In genomic region chr2:139031722-139032121, GRCh38 we compare ENCODE assay signal across 8 cellular contexts.
DNase-seq lines count a peak whose midpoint lies in the region; ATAC-seq, FAIRE-seq and TF ChIP-seq lines count a peak whose summit lies in the region.

No MANE protein-coding gene starts in this region.

- H3K9me2 ChIP-seq in MM.1S (replicated peaks; ENCODE audit: insufficient read depth, low read length): no peaks in the 10 kb centered on the region

- H3K79me1 ChIP-seq in H1 (ENCODE audit: low read depth, low read length): no peaks in the 10 kb centered on the region

- TF ChIP-seq CTCF in MM.1S (IDR thresholded peaks at IDR 0.05; ENCODE audit: low read length) (peak; percentile 35), H1 (IDR thresholded peaks at IDR 0.05; ENCODE audit: control extremely low read depth in 1 of 3, insufficient read depth in 1 of 3, low read depth in 1 of 3, low read length in 3 of 3) (peak; percentile 26 to 43 (median 33); a peak in 3 of 4 replicates)

- H4K8ac ChIP-seq in H1 (ENCODE audit: extremely low read depth, insufficient read depth, low read length): peak overlapping the region; percentile 45; the same call in 1 of the 2 replicates

- H3K18ac ChIP-seq in H1 (ENCODE audit: extremely low read depth, low read length): no peak overlapping the region

- H2BK120ac ChIP-seq in H1 (replicated peaks; ENCODE audit: low read depth, low read length): no peak overlapping the region

- H3K27me3 ChIP-seq in MM.1S (replicated peaks; ENCODE audit: insufficient read depth, low read length) (no peaks in the 10 kb centered on the region), H1 (replicated peaks in 1 of 4; ENCODE audit: control insufficient read depth in 3 of 4, extremely low read depth in 1 of 4, insufficient read depth in 3 of 4, low read length in 3 of 4) (no peaks in the 10 kb centered on the region)

- H3K56ac ChIP-seq in H1 (replicated peaks; ENCODE audit: insufficient read length, low read depth, low read length): no peak overlapping the region

- no peak overlapping the region for H2BK15ac ChIP-seq in H1 (ENCODE audit: low read length)

- no peak overlapping the region for H2BK5ac ChIP-seq in H1 (ENCODE audit: low read depth, low read length)

- H3K23ac ChIP-seq in H1 (ENCODE audit: insufficient read length): no peak overlapping the region

- FAIRE-seq in H1 (lab: Jason Lieb, UNC): no peak

- TF ChIP-seq EP300 in H1 (IDR thresholded peaks at IDR 0.05; ENCODE audit: borderline replicate concordance in 1 of 2, low read depth in 2 of 2, low read length in 2 of 2): no peak

- peak overlapping the region; percentile 6; the same call in 1 of the 2 replicates for H2BK12ac ChIP-seq in H1 (ENCODE audit: low read depth, low read length)

- H3K4me1 ChIP-seq in MM.1S (ENCODE audit: low read length) (peaks cover 14% of the 10 kb centered on the region), H1 (replicated peaks in 1 of 4; ENCODE audit: control insufficient read depth in 3 of 4, insufficient read depth in 4 of 4, low read length in 3 of 4) (no peaks in the 10 kb centered on the region)

- H3K79me2 ChIP-seq in MM.1S (ENCODE audit: low read length): no peaks in the 10 kb centered on the region
- H3K79me2 ChIP-seq in H1 (ENCODE audit: control insufficient read depth in 1 of 2, insufficient read depth in 2 of 2, low read length in 2 of 2): no peaks in the 10 kb centered on the region

- POLR2A ChIA-PET in H1 (lab: Charles Lee; ENCODE audit: partially characterized antibody): no interaction called here

- H2AFZ ChIP-seq in MM.1S (ENCODE audit: low read length) (peak overlapping the region; percentile 33; the same call in 1 of the 2 replicates), H1 (ENCODE audit: low read length) (peak overlapping the region; percentile 97; the same call in 1 of the 2 replicates)

- H3K23me2 ChIP-seq in H1 (ENCODE audit: low read depth, low read length): no peaks in the 10 kb centered on the region

- CTCF ChIA-PET in H1 (lab: Charles Lee; ENCODE audit: partially characterized antibody): interaction anchor here (0.7 to 3.3 kb wide), 11 partner anchors 11 to 190 kb away, joined by 3 to 30 read pairs (median 4); no protein-coding TSS in a partner anchor

- peak; percentile 77 for ATAC-seq in GM21423 (IDR thresholded peaks at IDR 0.05; ENCODE audit: unreplicated experiment)
- no peak for ATAC-seq in HG03469 (IDR thresholded peaks at IDR 0.05; ENCODE audit: unreplicated experiment)

- no peak overlapping the region for H2AK5ac ChIP-seq in H1 (ENCODE audit: low read depth, low read length)

- DNase-seq in COR-L47 (lab: John Stamatoyannopoulos, UW): peak; percentile 63
- peak; percentile 69 for DNase-seq in MM.1S
- DNase-seq in H1 (ENCODE audit: low read depth in 1 of 2, low spot score in 2 of 2): no peak
- no peak for DNase-seq in NCI-H187 (lab: John Stamatoyannopoulos, UW)
- DNase-seq in amygdala (lab: John Stamatoyannopoulos, UW): no peak
- no peak for DNase-seq in nucleus accumbens (lab: John Stamatoyannopoulos, UW)

- peak; percentile 53 to 65 for TF ChIP-seq RAD21 in H1 (IDR thresholded peaks at IDR 0.05 in 1 of 2, conservative IDR thresholded peaks at IDR 0.05 in 1 of 2; ENCODE audit: low read depth in 2 of 2, low read length in 2 of 2)

- TF ChIP-seq POLR2A in H1 (IDR thresholded peaks at IDR 0.05; ENCODE audit: control extremely low read depth in 1 of 2, low read depth in 2 of 2, low read length in 2 of 2): no peak

- H3K4me3 ChIP-seq in MM.1S (ENCODE audit: low read length) (no peak overlapping the region), H1 (ENCODE audit: extremely low read depth in 1 of 4, insufficient read depth in 2 of 4, low read depth in 3 of 4, low read length in 4 of 4) (no peak overlapping the region)

- no peak overlapping the region for H3K14ac ChIP-seq in H1 (ENCODE audit: insufficient read length)

- H4K20me1 ChIP-seq in MM.1S (ENCODE audit: insufficient read depth, low read length) (no peaks in the 10 kb centered on the region), H1 (replicated peaks in 1 of 2; ENCODE audit: control insufficient read depth in 1 of 2, insufficient read depth in 2 of 2, low read length in 2 of 2) (no peaks in the 10 kb centered on the region)

- peaks cover 4% of the 10 kb centered on the region; the same call in 1 of the 2 replicates for H3F3A ChIP-seq in MM.1S (ENCODE audit: insufficient read depth, low read length)

- no peak overlapping the region for H3K4ac ChIP-seq in H1 (replicated peaks; ENCODE audit: insufficient read length, low read depth, low read length)

- peak overlapping the region; percentile 33; the same call in 1 of the 2 replicates for H3K27ac ChIP-seq in MM.1S (ENCODE audit: low read length)
- H3K27ac ChIP-seq in H1 (ENCODE audit: low read depth, low read length): no peak overlapping the region

- H4K91ac ChIP-seq in H1 (replicated peaks; ENCODE audit: insufficient read length, low read length): no peak overlapping the region

- no peak overlapping the region for H4K5ac ChIP-seq in H1 (ENCODE audit: insufficient read length, low read depth, low read length)

- H3K9ac ChIP-seq in MM.1S (ENCODE audit: low read length) (no peak overlapping the region), H1 (replicated peaks in 1 of 4; ENCODE audit: extremely low read depth in 1 of 4, low read depth in 3 of 4, low read length in 3 of 4) (no peak overlapping the region)

- H3K4me2 ChIP-seq in MM.1S (ENCODE audit: low read depth, low read length) (peak overlapping the region; percentile 31), H1 (ENCODE audit: insufficient read depth in 1 of 2, low read depth in 2 of 2, low read length in 2 of 2) (no peak overlapping the region)

- H3K36me3 ChIP-seq in MM.1S (replicated peaks; ENCODE audit: insufficient read depth, low read length) (no peaks in the 10 kb centered on the region), H1 (ENCODE audit: control insufficient read depth in 2 of 4, insufficient read depth in 4 of 4, low read length in 3 of 4) (no peaks in the 10 kb centered on the region)

- H3K9me3 ChIP-seq in MM.1S (replicated peaks; ENCODE audit: insufficient read depth, low read length): no peaks in the 10 kb centered on the region
- H3K9me3 ChIP-seq in H1 (ENCODE audit: insufficient read depth in 2 of 2, low read depth in 1 of 2, low read length in 1 of 2): no peaks in the 10 kb centered on the region

- H2BK20ac ChIP-seq in H1 (ENCODE audit: low read length): no peak overlapping the region

TF ChIP-seq in H1, 55 proteins besides CTCF, POLR2A, EP300 and RAD21:
- no peak for TF ChIP-seq BRCA1 (IDR thresholded peaks at IDR 0.05; ENCODE audit: low read depth, low read length)
- TF ChIP-seq SUZ12 (IDR thresholded peaks at IDR 0.05; ENCODE audit: low read length): no peak
- TF ChIP-seq KDM4A (IDR thresholded peaks at IDR 0.05; ENCODE audit: low read depth, low read length, severe bottlenecking): no peak
- no peak for TF ChIP-seq RXRA (IDR thresholded peaks at IDR 0.05; ENCODE audit: insufficient read depth, low read depth, low read length)
- TF ChIP-seq ZNF274 (IDR thresholded peaks at IDR 0.05; ENCODE audit: borderline replicate concordance, extremely low read depth, low read length): no peak
- TF ChIP-seq POLR2AphosphoS5 (IDR thresholded peaks at IDR 0.05; ENCODE audit: low read depth, low read length): no peak
- no peak for TF ChIP-seq BACH1 (IDR thresholded peaks at IDR 0.05; ENCODE audit: low read length)
- no peak for TF ChIP-seq KDM5A (IDR thresholded peaks at IDR 0.05; ENCODE audit: low read length)
- TF ChIP-seq RFX5 (IDR thresholded peaks at IDR 0.05; ENCODE audit: borderline replicate concordance, low read depth, low read length): no peak
- TF ChIP-seq GTF2F1 (IDR thresholded peaks at IDR 0.05; ENCODE audit: borderline replicate concordance, low read depth, low read length): no peak
- no peak for TF ChIP-seq NRF1 (IDR thresholded peaks at IDR 0.05; ENCODE audit: low read depth, low read length)
- no peak for TF ChIP-seq GABPA (IDR thresholded peaks at IDR 0.05; ENCODE audit: borderline replicate concordance, insufficient read depth, low read length)
- no peak for TF ChIP-seq SIN3A (conservative IDR thresholded peaks at IDR 0.05 in 1 of 2, IDR thresholded peaks at IDR 0.05 in 1 of 2; ENCODE audit: low read depth in 1 of 2, low read length in 2 of 2)
TF ChIP-seq in H1: peak in this region for 0.

Comparison
In these comparisons a context has a peak if more than half of its experiments do, and no peak if none do; other contexts are left out.
1. DNase-seq: peak in COR-L47 (single experiment) and MM.1S (single experiment); none in H1 (0 of 2), NCI-H187 (0 of 2), amygdala (0 of 56) and nucleus accumbens (0 of 56).